In genomic region chr20:50987493-50988210, GRCh38 we compare ENCODE assay signal across 8 cellular contexts. TPM values are rescaled to one million over a fixed set of nuclear protein-coding genes. Genes with fewer than 3 reads are reported as not detected.
DNase-seq lines count a peak whose midpoint lies in the region; ATAC-seq lines count a peak whose summit lies in the region.

No MANE protein-coding gene starts in this region.

- H3K4me3 ChIP-seq in right cardiac atrium (ENCODE audit: low read length) (no peak overlapping the region), skeletal muscle cell (ENCODE audit: low read depth, low read length) (no peak overlapping the region)

- DNase-seq in Ammon's horn (ENCODE audit: low spot score), result peak; percentile 92
- DNase-seq in NCI-H187 (lab: John Stamatoyannopoulos, UW), result peak; percentile 23 to 31
- DNase-seq in T-helper 2 cell, result peak in 4 of 5 experiments; percentile 23 to 62 (median 36)
- DNase-seq in amygdala (lab: John Stamatoyannopoulos, UW), result peak in 45 of 56 donors; percentile 9 to 84 (median 45)
- DNase-seq in right cardiac atrium, result peak in 2 of 3 donors; percentile 51 to 71
- DNase-seq in skeletal muscle cell (ENCODE audit: low read depth), result peak; percentile 56

- H3K27ac ChIP-seq in right cardiac atrium (ENCODE audit: low read length), result no peak overlapping the region

- no peaks in the 10 kb centered on the region for H3K27me3 ChIP-seq in right cardiac atrium (ENCODE audit: control insufficient read depth, insufficient read depth)

- ATAC-seq in GM21360 (IDR thresholded peaks at IDR 0.05; ENCODE audit: unreplicated experiment) (peak; percentile 60), right cardiac atrium (peak; percentile 90 to 92), HG03196 (IDR thresholded peaks at IDR 0.05; ENCODE audit: unreplicated experiment) (no peak)

- H3K4me1 ChIP-seq in right cardiac atrium (ENCODE audit: control insufficient read depth, insufficient read depth, low read length), result no peaks in the 10 kb centered on the region

- no peaks in the 10 kb centered on the region for H3K9me3 ChIP-seq in right cardiac atrium (ENCODE audit: control insufficient read depth, low read length)

- intact Hi-C loops in right cardiac atrium (cut with DNase I), result loop anchor here (2.0 to 10.0 kb wide), 5 partner anchors 319 to 637 kb away; no protein-coding TSS in a partner anchor

- WGBS in right cardiac atrium, result 15% methylated on average over 13 of the region's 13 CpGs

RNA-seq across cellular contexts. Expression of gene MOCS3, which starts 29.0 kb away (rescaled TPM):
- 1 to 10 TPM; 2.5 to 3.1 (median 2.9) TPM for total RNA-seq in right cardiac atrium
- polyA plus RNA-seq in right cardiac atrium, result 1.7 TPM

RNA-seq across cellular contexts. Expression of gene DPM1, which starts 29.3 kb away (rescaled TPM):
- 10 to 100 TPM; 36.1 to 43.0 (median 40.2) TPM for total RNA-seq in right cardiac atrium
- polyA plus RNA-seq in right cardiac atrium, result 61.2 TPM

RNA-seq across cellular contexts. Expression of gene KCNG1, which starts 35.3 kb away (rescaled TPM):
- total RNA-seq in right cardiac atrium, result 1 to 10 TPM in 3 of 4 donors, under 1 TPM in 1; 0.65 to 1.7 (median 1.3) TPM
- polyA plus RNA-seq in right cardiac atrium, result 0.41 TPM

RNA-seq across cellular contexts. Expression of gene ADNP, which starts 56.4 kb away (rescaled TPM):
- 10 to 100 TPM; 35.7 to 44.1 (median 39.6) TPM for total RNA-seq in right cardiac atrium
- 16.3 TPM for polyA plus RNA-seq in right cardiac atrium

Comparison
In these comparisons a context has a peak if more than half of its experiments do, and no peak if none do; other contexts are left out.
1. DNase-seq: peak in every context shown above with its lines; median percentile 92 in Ammon's horn; 61 in right cardiac atrium; 56 in skeletal muscle cell; 45 in amygdala; 36 in T-helper 2 cell; 27 in NCI-H187.